ENCODE assay signal across 7 cellular contexts in genomic region chr1:36463773-36464604, GRCh38.
DNase-seq lines count a peak whose midpoint lies in the region; ATAC-seq and TF ChIP-seq lines count a peak whose summit lies in the region.

MRPS15 (minus strand) TSS chr1:36464384; CDS start chr1:36464275, 109 bp downstream.

- in situ Hi-C loops in astrocyte of the spinal cord (cut with HindIII; ENCODE audit: low sequenced_read_pairs): no loop called here

- DNase-seq in NCI-H2081 (lab: John Stamatoyannopoulos, UW): peak; percentile 94 to 97
- peak; percentile 83 for DNase-seq in T1000 (lab: John Stamatoyannopoulos, UW)
- DNase-seq in astrocyte of the spinal cord (ENCODE audit: low read depth, low spot score): peak; percentile 92
- peak; percentile 90 to 96 for DNase-seq in hippocampal formation (lab: John Stamatoyannopoulos, UW)
- DNase-seq in retinal pigment epithelial cell (ENCODE audit: low read depth): peak; percentile 87

- ATAC-seq in GM18508 (IDR thresholded peaks at IDR 0.05; ENCODE audit: insufficient read depth, unreplicated experiment): peak; percentile 62
- peak; percentile 74 for ATAC-seq in HG03025 (IDR thresholded peaks at IDR 0.05; ENCODE audit: low FRiP score, unreplicated experiment)

- TF ChIP-seq CTCF in astrocyte of the spinal cord (IDR thresholded peaks at IDR 0.05; ENCODE audit: low read depth, low read length) (no peak), retinal pigment epithelial cell (conservative IDR thresholded peaks at IDR 0.05; ENCODE audit: low read depth, low read length) (no peak)

- H3K4me3 ChIP-seq in astrocyte of the spinal cord (ENCODE audit: low read depth, low read length) (peak within 1 kb of the TSS; percentile 69), retinal pigment epithelial cell (ENCODE audit: low read length) (peak within 1 kb of the TSS; percentile 98)

Comparison
In these comparisons a context has a peak if more than half of its experiments do, and no peak if none do; other contexts are left out.
1. Peak in every context shown above with its lines: DNase-seq, ATAC-seq and H3K4me3 ChIP-seq.